ENCODE assay signal across 8 cellular contexts in genomic region chr15:31325432-31325975, GRCh38. TPM values are rescaled to one million over a fixed set of nuclear protein-coding genes. Genes with fewer than 3 reads are reported as not detected.
DNase-seq lines count a peak whose midpoint lies in the region; ATAC-seq and TF ChIP-seq lines count a peak whose summit lies in the region.

No MANE protein-coding gene starts in this region.

- no peaks in the 10 kb centered on the region for H3K9me3 ChIP-seq in adrenal gland (replicated peaks in 1 of 3)

- peak; percentile 4 for ATAC-seq in HG02678 (IDR thresholded peaks at IDR 0.05; ENCODE audit: unreplicated experiment)
- ATAC-seq in sciatic nerve = peak; percentile 22
- no peak for ATAC-seq in GM21447 (IDR thresholded peaks at IDR 0.05; ENCODE audit: unreplicated experiment)

- no peaks in the 10 kb centered on the region for H3K36me3 ChIP-seq in adrenal gland (replicated peaks in 1 of 2)

- no peaks in the 10 kb centered on the region for H3K27me3 ChIP-seq in adrenal gland

- TF ChIP-seq CTCF in GM10266 (IDR thresholded peaks at IDR 0.05; ENCODE audit: control insufficient read depth, insufficient read depth, low read depth, missing control alignments) = no peak
- TF ChIP-seq CTCF in adrenal gland (IDR thresholded peaks at IDR 0.05) = no peak

- peak overlapping the region; percentile 42 to 99 (median 70) for H3K4me3 ChIP-seq in adrenal gland

- H3K4me1 ChIP-seq in adrenal gland (replicated peaks in 1 of 2) = peaks cover 13 to 24% of the 10 kb centered on the region in 2 donors

- intact Hi-C loops in adrenal gland (cut with DNase I) = loop anchor here in 1 of 2 donors (5.0 to 10.0 kb wide), 4 partner anchors 67 to 162 kb away; no protein-coding TSS in a partner anchor
- intact Hi-C loops in sciatic nerve (cut with DNase I) = loop anchor here (10.0 kb wide), 1 partner anchor 111 kb away; no protein-coding TSS in a partner anchor

- DNase-seq in GM10266 (ENCODE audit: extremely low spot score) = peak; percentile 50
- DNase-seq in RPMI8226 = peak; percentile 46
- peak in 6 of 7 donors; percentile 50 to 87 (median 67) for DNase-seq in adrenal gland
- peak; percentile 72 to 82 for DNase-seq in hippocampal formation (lab: John Stamatoyannopoulos, UW)
- peak; percentile 90 for DNase-seq in sciatic nerve (ENCODE audit: low spot score)
- DNase-seq in COLO829 (ENCODE audit: low spot score) = no peak

- WGBS in adrenal gland, 4 donors = 1 to 4% (median 2%) methylated on average over 6 to 44 of the region's 44 CpGs; no CpG with 5 or more reads in 1 of the 4 donors

- TF ChIP-seq POLR2A in adrenal gland (IDR thresholded peaks at IDR 0.05) = no peak

- peak overlapping the region; percentile 73 to 100 (median 98) for H3K27ac ChIP-seq in adrenal gland

RNA-seq across cellular contexts. Expression of gene KLF13, which starts 1.1 kb away (rescaled TPM):
- total RNA-seq in adrenal gland (10 to 100 TPM; 19.9 to 65.9 (median 37.8) TPM), sciatic nerve (85.9 TPM)
- polyA plus RNA-seq in adrenal gland = 10 to 100 TPM; 17.3 to 33.5 (median 21.0) TPM
